In the genomic region with DNA sequence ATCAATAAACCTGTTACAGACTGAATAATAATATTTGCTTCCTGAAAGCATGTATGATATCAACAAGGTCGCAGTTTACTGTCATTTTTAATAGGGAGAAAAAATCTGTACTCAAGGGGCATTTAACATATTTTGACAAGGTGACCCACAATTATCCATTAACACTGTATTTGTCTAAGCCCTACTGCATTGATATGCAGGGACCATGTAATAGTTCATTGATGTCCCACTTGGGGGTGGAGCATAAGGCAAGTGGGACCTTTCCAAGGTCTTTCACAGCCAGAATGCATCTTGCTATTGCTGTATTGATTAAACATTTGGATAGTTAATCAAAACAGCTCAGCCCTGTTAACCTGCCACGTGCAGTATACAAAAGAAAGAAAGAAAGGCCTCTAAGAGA, we compare ENCODE assay signal across 19 cellular contexts.
DNase-seq lines count a peak whose midpoint lies in the region; ATAC-seq and TF ChIP-seq lines count a peak whose summit lies in the region.
"Had no signal": no experiment of that assay in that cellular context is flagged by ENCODE, and none has a peak within 500 bp of the region (broad histone marks: within the 10 kb centered on the region; RNA-seq: fewer than 3 reads in every experiment).

No MANE protein-coding gene starts in this region.

- peaks cover 44% of the 10 kb centered on the region for H3K4me1 Mint-ChIP-seq in mesothelial cell of epicardium
- peaks cover 9% of the 10 kb centered on the region for H3K4me1 Mint-ChIP-seq in type B pancreatic cell (ENCODE audit: unreplicated experiment)
- H3K4me1 Mint-ChIP-seq: activated CD8-positive, alpha-beta memory T cell treated with anti-CD3 and anti-CD28 coated beads, Interleukin-2, amount 10 ng/mL, durations not matched to agents 7 days and 5 days; CD14-positive monocyte; H9 had no signal

- H3K9me3 Mint-ChIP-seq in mesothelial cell of epicardium (peaks cover 6% of the 10 kb centered on the region), type B pancreatic cell (no peaks in the 10 kb centered on the region)
- H3K9me3 Mint-ChIP-seq: H9 had no signal

- H3K27ac ChIP-seq in heart left ventricle (peak overlapping the region in 9 of 12 donors; percentile 6 to 56 (median 24)), body of pancreas (peak overlapping the region in 3 of 4 donors; percentile 60 to 69 (median 62))
- H3K27ac ChIP-seq: gastrocnemius medialis had no signal

- H3K36me3 Mint-ChIP-seq in mesothelial cell of epicardium (no peaks in the 10 kb centered on the region), type B pancreatic cell (no peaks in the 10 kb centered on the region)
- H3K36me3 Mint-ChIP-seq: activated CD8-positive, alpha-beta memory T cell treated with anti-CD3 and anti-CD28 coated beads, Interleukin-2, amount 10 ng/mL, durations not matched to agents 7 days and 5 days; CD14-positive monocyte had no signal

- H3K4me3 Mint-ChIP-seq in mesothelial cell of epicardium (no peak overlapping the region), type B pancreatic cell (no peak overlapping the region)
- H3K4me3 Mint-ChIP-seq: activated CD8-positive, alpha-beta memory T cell treated with anti-CD3 and anti-CD28 coated beads, Interleukin-2, amount 10 ng/mL, durations not matched to agents 7 days and 5 days; CD14-positive monocyte; H9 had no signal

- H3K36me3 ChIP-seq in heart left ventricle (no peaks in the 10 kb centered on the region), body of pancreas (replicated peaks in 1 of 2; ENCODE audit: insufficient read depth in 1 of 2, low read depth in 2 of 2) (no peaks in the 10 kb centered on the region)
- H3K36me3 ChIP-seq: gastrocnemius medialis had no signal

- no peak for ATAC-seq in heart left ventricle
- no peak for ATAC-seq in Right ventricle myocardium superior (ENCODE audit: poor library complexity)
- peak; percentile 72 for ATAC-seq in body of pancreas
- ATAC-seq in GM18907 (IDR thresholded peaks at IDR 0.05; ENCODE audit: unreplicated experiment), result no peak
- ATAC-seq: activated CD8-positive, alpha-beta memory T cell treated with anti-CD3 and anti-CD28 coated beads, Interleukin-2, amount 10 ng/mL, durations not matched to agents 7 days and 5 days had no signal

- peak overlapping the region; percentile 98 for H3K27ac Mint-ChIP-seq in mesothelial cell of epicardium
- peak overlapping the region; percentile 81 for H3K27ac Mint-ChIP-seq in type B pancreatic cell
- H3K27ac Mint-ChIP-seq: activated CD8-positive, alpha-beta memory T cell treated with anti-CD3 and anti-CD28 coated beads, Interleukin-2, amount 10 ng/mL, durations not matched to agents 7 days and 5 days; H9 had no signal

- no peaks in the 10 kb centered on the region for H3K27me3 ChIP-seq in heart left ventricle
- no peaks in the 10 kb centered on the region for H3K27me3 ChIP-seq in body of pancreas
- H3K27me3 ChIP-seq: gastrocnemius medialis had no signal

- H3K4me3 ChIP-seq in heart left ventricle (no peak overlapping the region), body of pancreas (no peak overlapping the region)
- H3K4me3 ChIP-seq: gastrocnemius medialis had no signal

- peaks cover 0 to 15% (median 9%) of the 10 kb centered on the region in 12 donors for H3K4me1 ChIP-seq in heart left ventricle
- H3K4me1 ChIP-seq in body of pancreas, result peaks cover 11% of the 10 kb centered on the region

- 45 to 61% (median 58%) methylated on average over 2 of the region's 2 CpGs for WGBS in heart left ventricle, 4 donors
- WGBS in body of pancreas, 2 donors, result 6 to 16% methylated on average over 2 of the region's 2 CpGs

- TF ChIP-seq POLR2A in heart left ventricle (IDR thresholded peaks at IDR 0.05), result no peak
- no peak for TF ChIP-seq POLR2A in body of pancreas (IDR thresholded peaks at IDR 0.05)

- intact Hi-C loops in heart left ventricle (cut with DNase I), result no loop called here
- intact Hi-C loops in Right ventricle myocardium superior (cut with DNase I), result no loop called here
- intact Hi-C loops in body of pancreas (cut with DNase I), result no loop called here

- TF ChIP-seq CTCF in heart left ventricle (IDR thresholded peaks at IDR 0.05) (no peak), body of pancreas (IDR thresholded peaks at IDR 0.05) (no peak), mesothelial cell of epicardium (IDR thresholded peaks at IDR 0.05; ENCODE audit: unreplicated experiment) (no peak), type B pancreatic cell (conservative IDR thresholded peaks at IDR 0.05) (no peak)

- no peaks in the 10 kb centered on the region for H3K27me3 Mint-ChIP-seq in mesothelial cell of epicardium (ENCODE audit: low read depth)
- no peaks in the 10 kb centered on the region for H3K27me3 Mint-ChIP-seq in type B pancreatic cell
- H3K27me3 Mint-ChIP-seq: activated CD8-positive, alpha-beta memory T cell treated with anti-CD3 and anti-CD28 coated beads, Interleukin-2, amount 10 ng/mL, durations not matched to agents 7 days and 5 days had no signal

- H3K9me3 ChIP-seq in heart left ventricle (no peaks in the 10 kb centered on the region), body of pancreas (no peaks in the 10 kb centered on the region)
- H3K9me3 ChIP-seq: gastrocnemius medialis had no signal

- DNase-seq in heart left ventricle (no peak), Right ventricle myocardium superior (no peak), body of pancreas (peak in 1 of 4 donors; percentile 19), mesothelial cell of epicardium (ENCODE audit: low spot score in 2 of 2, unreplicated experiment in 2 of 2) (no peak), type B pancreatic cell (ENCODE audit: extremely low spot score, unreplicated experiment) (no peak), inferior parietal cortex (ENCODE audit: extremely low spot score) (no peak), LoVo (ENCODE audit: low spot score) (no peak)
- DNase-seq: activated CD4-positive, alpha-beta T cell treated with anti-CD3 and anti-CD28 coated beads for 1 hour; activated CD8-positive, alpha-beta memory T cell treated with anti-CD3 and anti-CD28 coated beads, Interleukin-2, amount 10 ng/mL, durations not matched to agents 7 days and 5 days; activated effector memory CD4-positive, alpha-beta T cell treated with Interleukin-2 at 50 U/mL for 16 hours; H9; KG1; NCI-H1105; stimulated activated CD4-positive, alpha-beta T cell treated with anti-CD3 and anti-CD28 coated beads, Interleukin-15, amount 100 ng/mL, for 24 hours; stimulated activated naive CD8-positive, alpha-beta T cell treated with anti-CD3 and anti-CD28 coated beads, Interleukin-15, Interleukin-2, amounts not matched to agents 100 U/mL and 50 U/mL, for 24 hours; T-helper 2 cell had no signal
